ENCODE assay signal across 8 cellular contexts in genomic region chr3:149174901-149175300, GRCh38. TPM values are rescaled to one million over a fixed set of nuclear protein-coding genes. Genes with fewer than 3 reads are reported as not detected.
A peak's percentile ranks its signal among the peaks of the same experiment; 100 is the strongest.
DNase-seq lines count a peak whose midpoint lies in the region; ATAC-seq, FAIRE-seq and TF ChIP-seq lines count a peak whose summit lies in the region.

No MANE protein-coding gene starts in this region.

- FAIRE-seq in GM12892 (lab: Jason Lieb, UNC) (peak; percentile 38), urothelium cell line (lab: Jason Lieb, UNC) (no peak)

- H3K9me3 Mint-ChIP-seq in effector memory CD8-positive, alpha-beta T cell: no peaks in the 10 kb centered on the region
- H3K9me3 Mint-ChIP-seq in glutamatergic neuron (ENCODE audit: unreplicated experiment): peaks cover 1% of the 10 kb centered on the region

- no peak for TF ChIP-seq EP300 in sigmoid colon (IDR thresholded peaks at IDR 0.05)

- H3K4me1 Mint-ChIP-seq in effector memory CD8-positive, alpha-beta T cell (ENCODE audit: low read depth in 2 of 2): peaks cover 9 to 19% of the 10 kb centered on the region in 2 donors
- no peaks in the 10 kb centered on the region for H3K4me1 Mint-ChIP-seq in glutamatergic neuron (ENCODE audit: low read depth, unreplicated experiment)

- H3K36me3 ChIP-seq in sigmoid colon: peaks cover 0 to 41% (median 3%) of the 10 kb centered on the region in 4 donors
- H3K36me3 ChIP-seq in spleen: peaks cover 4 to 100% (median 37%) of the 10 kb centered on the region in 6 donors

- TF ChIP-seq POLR2A in GM12892 (IDR thresholded peaks at IDR 0.05; ENCODE audit: low read depth, low read length) (no peak), sigmoid colon (IDR thresholded peaks at IDR 0.05) (no peak), spleen (IDR thresholded peaks at IDR 0.05) (no peak)

- ATAC-seq in GM21390 (IDR thresholded peaks at IDR 0.05; ENCODE audit: unreplicated experiment) (peak; percentile 82), HG03439 (IDR thresholded peaks at IDR 0.05; ENCODE audit: unreplicated experiment) (peak; percentile 74)
- ATAC-seq in effector memory CD8-positive, alpha-beta T cell (replicated peaks): peak; percentile 85

- TF ChIP-seq CTCF in sigmoid colon (IDR thresholded peaks at IDR 0.05): no peak
- TF ChIP-seq CTCF in spleen (IDR thresholded peaks at IDR 0.05 in 8 of 11, conservative IDR thresholded peaks at IDR 0.05 in 3 of 11): no peak
- no peak for TF ChIP-seq CTCF in glutamatergic neuron (IDR thresholded peaks at IDR 0.05; ENCODE audit: partially characterized antibody, unreplicated experiment)

- H3K27ac ChIP-seq in sigmoid colon (no peak overlapping the region), spleen (no peak overlapping the region)

- H3K4me3 Mint-ChIP-seq in effector memory CD8-positive, alpha-beta T cell: no peak overlapping the region
- H3K4me3 Mint-ChIP-seq in glutamatergic neuron (ENCODE audit: unreplicated experiment): no peak overlapping the region

- H3K4me3 ChIP-seq in sigmoid colon (no peak overlapping the region), spleen (no peak overlapping the region)

- intact Hi-C loops in sigmoid colon (cut with DNase I): no loop called here
- intact Hi-C loops in spleen (cut with DNase I; ENCODE audit: low total_unique reads): no loop called here

- H3K27me3 ChIP-seq in sigmoid colon: no peaks in the 10 kb centered on the region
- no peaks in the 10 kb centered on the region for H3K27me3 ChIP-seq in spleen (replicated peaks in 1 of 7)

- DNase-seq in GM12892 (ENCODE audit: insufficient read length) (no peak), urothelium cell line (ENCODE audit: low spot score) (no peak), sigmoid colon (no peak), spleen (no peak), glutamatergic neuron (no peak)
- no peak for DNase-seq in effector memory CD8-positive, alpha-beta T cell

- H3K4me1 ChIP-seq in sigmoid colon (peaks cover 0 to 29% (median 11%) of the 10 kb centered on the region in 4 donors), spleen (peaks cover 0 to 7% (median 0%) of the 10 kb centered on the region in 6 donors)

- WGBS in sigmoid colon, 2 donors: 67 to 96% methylated on average over 3 of the region's 3 CpGs
- 64 to 86% (median 70%) methylated on average over 3 of the region's 3 CpGs for WGBS in spleen, 5 donors

- peaks cover 43% of the 10 kb centered on the region for H3K36me3 Mint-ChIP-seq in effector memory CD8-positive, alpha-beta T cell (ENCODE audit: insufficient read depth)
- peaks cover 10% of the 10 kb centered on the region for H3K36me3 Mint-ChIP-seq in glutamatergic neuron (ENCODE audit: unreplicated experiment)

- H3K9me3 ChIP-seq in sigmoid colon (no peaks in the 10 kb centered on the region), spleen (no peaks in the 10 kb centered on the region)

- H3K27ac Mint-ChIP-seq in effector memory CD8-positive, alpha-beta T cell: peak overlapping the region in 1 of 2 donors; percentile 23
- H3K27ac Mint-ChIP-seq in glutamatergic neuron (ENCODE audit: unreplicated experiment): no peak overlapping the region

- H3K27me3 Mint-ChIP-seq in effector memory CD8-positive, alpha-beta T cell: no peaks in the 10 kb centered on the region
- H3K27me3 Mint-ChIP-seq in glutamatergic neuron (ENCODE audit: unreplicated experiment): no peaks in the 10 kb centered on the region

RNA-seq across cellular contexts. Expression of gene HPS3, which starts 45.5 kb away (rescaled TPM):
- 15.4 TPM for polyA plus RNA-seq in GM12892 (2012; ENCODE audit: missing spikeins)
- total RNA-seq in sigmoid colon (10 to 100 TPM; 14.8 to 25.3 (median 16.4) TPM), spleen (10 to 100 TPM; 27.4 to 59.7 (median 41.9) TPM), glutamatergic neuron (ENCODE audit: unreplicated experiment) (12.1 TPM)
- polyA plus RNA-seq in sigmoid colon (10 to 100 TPM in 1 of 3 donors, 1 to 10 TPM in 2; 7.8 to 12.3 (median 8.3) TPM), spleen (10 to 100 TPM; 16.2 to 18.8 (median 17.4) TPM)

RNA-seq across cellular contexts. Expression of gene CP, which starts 46.7 kb away (rescaled TPM):
- polyA plus RNA-seq in GM12892 (2012; ENCODE audit: missing spikeins): not detected
- 1 to 10 TPM; 3.7 to 7.1 (median 6.1) TPM for total RNA-seq in sigmoid colon
- 10 to 100 TPM in 2 of 3 donors, under 1 TPM in 1; 0.69 to 13.2 (median 10.6) TPM for polyA plus RNA-seq in sigmoid colon
- 100 to 1,000 TPM in 4 of 7 donors, 10 to 100 TPM in 3; 42.0 to 121 (median 101) TPM for total RNA-seq in spleen
- 10 to 100 TPM; 16.1 to 40.4 (median 25.2) TPM for polyA plus RNA-seq in spleen
- not detected for total RNA-seq in glutamatergic neuron (ENCODE audit: unreplicated experiment)

Comparison
In these comparisons a context has a peak if more than half of its experiments do, and no peak if none do; other contexts are left out.
1. RNA of gene CP, which starts 46.7 kb away (total RNA-seq): 42.0 to 121 TPM in spleen; 3.7 to 7.1 TPM in sigmoid colon and not detected in glutamatergic neuron (single experiment); every median in the first group is over 4 times any median in the second.
2. Peak in every context shown above with its lines, with median percentiles within 50 percentile points of each other: ATAC-seq.